In genomic region chr7:151247016-151247580, GRCh38 we compare ENCODE assay signal across 10 cellular contexts. TPM values are rescaled to one million over a fixed set of nuclear protein-coding genes. Genes with fewer than 3 reads are reported as not detected.
DNase-seq lines count a peak whose midpoint lies in the region; ATAC-seq and TF ChIP-seq lines count a peak whose summit lies in the region.
"Had no signal": no experiment of that assay in that cellular context is flagged by ENCODE, and none has a peak within 500 bp of the region (broad histone marks: within the 10 kb centered on the region; RNA-seq: fewer than 3 reads in every experiment).

No MANE protein-coding gene starts in this region.

- peaks cover 21% of the 10 kb centered on the region for H3K4me1 ChIP-seq in Caco-2
- peaks cover 65% of the 10 kb centered on the region for H3K4me1 ChIP-seq in adipocyte (ENCODE audit: control insufficient read depth, insufficient read depth, low read length)
- H3K4me1 ChIP-seq in hepatocyte (ENCODE audit: insufficient read depth) = peaks cover 54% of the 10 kb centered on the region

- peaks cover 44% of the 10 kb centered on the region for H3K79me2 ChIP-seq in hepatocyte

- POLR2A ChIA-PET in Caco-2 (lab: Charles Lee) = interaction anchor here (0.5 kb wide), 1 partner anchor 10 kb away, joined by 3 read pairs; no protein-coding TSS in a partner anchor

- intact Hi-C loops in Caco-2 (cut with micrococcal nuclease; ENCODE audit: unreplicated experiment) = no loop called here

- H3K36me3 ChIP-seq in Caco-2 (ENCODE audit: control insufficient read depth, insufficient read depth, low read length) = no peaks in the 10 kb centered on the region
- H3K36me3 ChIP-seq in adipocyte (ENCODE audit: control insufficient read depth, insufficient read depth, low read length, severe bottlenecking) = peaks cover 5% of the 10 kb centered on the region
- no peaks in the 10 kb centered on the region for H3K36me3 ChIP-seq in hepatocyte (replicated peaks; ENCODE audit: insufficient read depth, low read depth)

- TF ChIP-seq CTCF in Caco-2 (IDR thresholded peaks at IDR 0.05; ENCODE audit: insufficient read depth in 1 of 2, low read depth in 1 of 2, low read length in 1 of 2, severe bottlenecking in 1 of 2, unreplicated experiment in 1 of 2) = no peak
- no peak for TF ChIP-seq CTCF in hepatocyte (IDR thresholded peaks at IDR 0.05; ENCODE audit: poor library complexity)

- H3K9me3 Mint-ChIP-seq in Caco-2 (ENCODE audit: unreplicated experiment) = no peaks in the 10 kb centered on the region

- H2AFZ ChIP-seq in hepatocyte = no peak overlapping the region

- H3K4me3 ChIP-seq in Caco-2 (ENCODE audit: low read depth, low read length) (no peak overlapping the region; the same call in 1 of the 2 replicates), adipocyte (ENCODE audit: low read length) (peak overlapping the region; percentile 92), hepatocyte (peak overlapping the region; percentile 87), skeletal muscle cell (ENCODE audit: low read depth, low read length) (peak overlapping the region; percentile 80)

- H3K27me3 ChIP-seq in Caco-2 (replicated peaks; ENCODE audit: control insufficient read depth, insufficient read depth, low read length) (no peaks in the 10 kb centered on the region), adipocyte (replicated peaks; ENCODE audit: control insufficient read depth, insufficient read depth, low read length) (no peaks in the 10 kb centered on the region), hepatocyte (no peaks in the 10 kb centered on the region)

- H3K27ac ChIP-seq in hepatocyte = peak overlapping the region; percentile 99

- CTCF ChIA-PET in Caco-2 (lab: Charles Lee) = interaction anchor here (1.6 kb wide), 2 partner anchors 20 to 123 kb away, joined by 4 to 5 read pairs; partner anchors contain the start of gene ABCF2

- H3K9me3 ChIP-seq in Caco-2 (no peaks in the 10 kb centered on the region), adipocyte (ENCODE audit: control insufficient read depth, low read length) (no peaks in the 10 kb centered on the region), hepatocyte (ENCODE audit: low read depth) (no peaks in the 10 kb centered on the region)

- H3K4me3 Mint-ChIP-seq in Caco-2 (ENCODE audit: unreplicated experiment) = peak overlapping the region; percentile 80

- H3K4me2 ChIP-seq in hepatocyte = peak overlapping the region; percentile 93

- peak overlapping the region; percentile 98 for H3K9ac ChIP-seq in adipocyte (ENCODE audit: low read length)

- no peak for DNase-seq in Caco-2
- peak; percentile 37 for DNase-seq in adipocyte (ENCODE audit: low read depth)
- no peak for DNase-seq in hepatocyte (ENCODE audit: low spot score)
- peak; percentile 51 for DNase-seq in skeletal muscle cell (ENCODE audit: low read depth)
- no peak for DNase-seq in hypothalamus (lab: John Stamatoyannopoulos, UW)
- DNase-seq in HUDEP-2 (lab: John Stamatoyannopoulos, UW; ENCODE audit: unreplicated experiment in 76 of 76) = no peak
- DNase-seq: effector memory CD4-positive, alpha-beta T cell; NCI-H774 had no signal

- H4K20me1 ChIP-seq in hepatocyte (ENCODE audit: insufficient read depth, poor library complexity, severe bottlenecking) = peaks cover 15% of the 10 kb centered on the region

- peaks cover 21% of the 10 kb centered on the region for H3K4me1 Mint-ChIP-seq in Caco-2 (ENCODE audit: low read depth, unreplicated experiment)

- peaks cover 17% of the 10 kb centered on the region for H3K36me3 Mint-ChIP-seq in Caco-2 (ENCODE audit: insufficient read depth, unreplicated experiment)

- H3K27ac Mint-ChIP-seq in Caco-2 (ENCODE audit: unreplicated experiment) = no peak overlapping the region

- 23% methylated on average over 3 of the region's 3 CpGs for WGBS in hepatocyte (ENCODE audit: low lambda C conversion rate, missing lambda C conversion rate)

- no peaks in the 10 kb centered on the region for H3K9me2 ChIP-seq in hepatocyte (replicated peaks; ENCODE audit: insufficient read depth)

- no peaks in the 10 kb centered on the region for H3K27me3 Mint-ChIP-seq in Caco-2 (ENCODE audit: insufficient read depth, unreplicated experiment)

- no TSS peak for BruUV-seq in Caco-2 (replicated peaks; lab: Mats Ljungman, UMichigan)

- no peak for ATAC-seq in HG03354 (IDR thresholded peaks at IDR 0.05; ENCODE audit: poor library complexity, severe bottlenecking, unreplicated experiment)
- no peak for ATAC-seq in GM21619 (IDR thresholded peaks at IDR 0.05; ENCODE audit: unreplicated experiment)

RNA-seq across cellular contexts. Expression of gene SMARCD3, which starts 1.4 kb away (rescaled TPM):
- 20.2 and 27.8 TPM in 2 replicates for total RNA-seq in Caco-2 (2022)
- total RNA-seq in hepatocyte = 38.0 and 42.4 TPM in 2 replicates
- polyA plus RNA-seq in hepatocyte = 73.1 and 111 TPM in 2 replicates

RNA-seq across cellular contexts. Expression of gene CHPF2, which starts 14.8 kb away (rescaled TPM):
- total RNA-seq in Caco-2 (2022) (30.9 and 34.0 TPM in 2 replicates), hepatocyte (36.9 and 51.0 TPM in 2 replicates)
- polyA plus RNA-seq in hepatocyte = 68.2 and 70.0 TPM in 2 replicates

RNA-seq across cellular contexts. Expression of gene ABCF2, which starts 20.1 kb away (rescaled TPM):
- 50.8 and 57.8 TPM in 2 replicates for total RNA-seq in Caco-2 (2022)
- total RNA-seq in hepatocyte = 35.3 and 35.8 TPM in 2 replicates
- 25.6 and 32.9 TPM in 2 replicates for polyA plus RNA-seq in hepatocyte

RNA-seq across cellular contexts. Expression of gene H2BK1, which starts 36.8 kb away (rescaled TPM):
- total RNA-seq in Caco-2 (2022) = not detected in 2 replicates
- total RNA-seq in hepatocyte = not detected in 2 replicates
- polyA plus RNA-seq in hepatocyte = not detected in 2 replicates

Comparison
In these comparisons a context has a peak if more than half of its experiments do, and no peak if none do; other contexts are left out.
1. DNase-seq: peak in adipocyte (single experiment) and skeletal muscle cell (single experiment); none in Caco-2 (0 of 2), hepatocyte (single experiment), hypothalamus (0 of 51) and HUDEP-2 (0 of 76).